Comparison of ENCODE assay signal across 23 cellular contexts in genomic region chr7:45704683-45705016, GRCh38.
DNase-seq lines count a peak whose midpoint lies in the region; ATAC-seq and TF ChIP-seq lines count a peak whose summit lies in the region.
"Had no signal": no experiment of that assay in that cellular context is flagged by ENCODE, and none has a peak within 500 bp of the region (broad histone marks: within the 10 kb centered on the region; RNA-seq: fewer than 3 reads in every experiment).

No MANE protein-coding gene starts in this region.

- no peak overlapping the region for H3K27ac ChIP-seq in H9 (ENCODE audit: insufficient read length, low read depth, low read length)
- no peak overlapping the region for H3K27ac ChIP-seq in endodermal cell (ENCODE audit: low read depth, low read length)
- no peak overlapping the region for H3K27ac ChIP-seq in testis
- H3K27ac ChIP-seq: HL-60, PC-9, SJCRH30 had no signal

- H3T11ph ChIP-seq in H9 (ENCODE audit: low read length): no peak overlapping the region

- no peak overlapping the region for H2BK120ac ChIP-seq in H9 (ENCODE audit: low read depth, low read length, poor library complexity, severe bottlenecking)

- H3K4me1 Mint-ChIP-seq in H9 (peaks cover 4 to 13% of the 10 kb centered on the region in 2 experiments; a peak in 2 of 4 replicates), endodermal cell (no peaks in the 10 kb centered on the region)
- no peaks in the 10 kb centered on the region for H3K4me1 Mint-ChIP-seq in activated T-cell treated with anti-CD3 and anti-CD28 coated beads, Interleukin-2, amount 50 U/mL, for 4 hours (ENCODE audit: low read depth)
- H3K4me1 Mint-ChIP-seq: CD4-positive, alpha-beta memory T cell; GM23338 had no signal

- no peak overlapping the region for H3K27ac Mint-ChIP-seq in H9
- H3K27ac Mint-ChIP-seq in endodermal cell: no peak overlapping the region
- H3K27ac Mint-ChIP-seq: CD4-positive, alpha-beta memory T cell; GM23338 had no signal

- H2AK5ac ChIP-seq in H9 (ENCODE audit: insufficient read length, low read length): no peak overlapping the region

- no peak overlapping the region for H3K4ac ChIP-seq in H9 (ENCODE audit: low read depth, low read length)

- no peaks in the 10 kb centered on the region for H3K23me2 ChIP-seq in H9 (ENCODE audit: insufficient read length, low read depth, low read length, poor library complexity, severe bottlenecking)

- H3K4me3 Mint-ChIP-seq in H9: no peak overlapping the region
- H3K4me3 Mint-ChIP-seq in endodermal cell: no peak overlapping the region
- H3K4me3 Mint-ChIP-seq in activated T-cell treated with anti-CD3 and anti-CD28 coated beads, Interleukin-2, amount 50 U/mL, for 4 hours: no peak overlapping the region
- H3K4me3 Mint-ChIP-seq: CD4-positive, alpha-beta memory T cell; GM23338 had no signal

- TF ChIP-seq CTCF in H9 (conservative IDR thresholded peaks at IDR 0.05) (no peak), endodermal cell (conservative IDR thresholded peaks at IDR 0.05) (no peak), testis (IDR thresholded peaks at IDR 0.05) (no peak)

- no peaks in the 10 kb centered on the region for H3K4me1 ChIP-seq in H9 (ENCODE audit: insufficient read depth, low read length)
- H3K4me1 ChIP-seq in endodermal cell (ENCODE audit: control insufficient read depth, insufficient read depth, low read length): no peaks in the 10 kb centered on the region
- H3K4me1 ChIP-seq in testis: no peaks in the 10 kb centered on the region

- H3K79me1 ChIP-seq in H9 (ENCODE audit: insufficient read depth, low read depth, low read length, poor library complexity, severe bottlenecking): no peaks in the 10 kb centered on the region

- H3K36me3 ChIP-seq in H7 (replicated peaks; ENCODE audit: control insufficient read depth, insufficient read depth, low read length) (no peaks in the 10 kb centered on the region; the same call in 1 of the 2 replicates), endodermal cell (ENCODE audit: control insufficient read depth, insufficient read depth, low read length) (no peaks in the 10 kb centered on the region), testis (ENCODE audit: low read depth, missing control alignments) (no peaks in the 10 kb centered on the region)
- H3K36me3 ChIP-seq: SJCRH30 had no signal

- intact Hi-C loops in testis (cut with DNase I; ENCODE audit: low total_unique reads): no loop called here

- peaks cover 2% of the 10 kb centered on the region for H4K20me1 ChIP-seq in H9 (ENCODE audit: control insufficient read depth, insufficient read depth, insufficient read length)

- H4K8ac ChIP-seq in H9 (replicated peaks; ENCODE audit: insufficient read length, low read depth, low read length): no peak overlapping the region

- H3K9me3 Mint-ChIP-seq in H9: no peaks in the 10 kb centered on the region
- no peaks in the 10 kb centered on the region for H3K9me3 Mint-ChIP-seq in endodermal cell
- H3K9me3 Mint-ChIP-seq in activated T-cell treated with anti-CD3 and anti-CD28 coated beads, Interleukin-2, amount 50 U/mL, for 4 hours: no peaks in the 10 kb centered on the region
- H3K9me3 Mint-ChIP-seq: CD4-positive, alpha-beta memory T cell; GM23338 had no signal

- H4K5ac ChIP-seq in H9 (ENCODE audit: insufficient read length, low read depth, low read length): no peak overlapping the region

- H3K4me2 ChIP-seq in H9 (ENCODE audit: insufficient read depth, insufficient read length, low read length): no peak overlapping the region
- H3K4me2 ChIP-seq: GM23338, PC-9 had no signal

- H3K9ac ChIP-seq in H9 (ENCODE audit: extremely low read depth, insufficient read length, low read length) (no peak overlapping the region), endodermal cell (ENCODE audit: extremely low read depth, low read length, poor library complexity, severe bottlenecking) (no peak overlapping the region)

- no CpG with 5 or more reads among the region's 3 CpGs for WGBS in H9 (ENCODE audit: extremely low coverage, insufficient read length, low lambda C conversion rate)
- 83% methylated on average over 3 of the region's 3 CpGs; no CpG with 5 or more reads in 1 of the 2 experiments for WGBS in endodermal cell (ENCODE audit: insufficient coverage in 1 of 2, insufficient read length in 1 of 2), 2 experiments
- 74 to 75% methylated on average over 3 of the region's 3 CpGs for WGBS in testis, 2 donors

- H2BK12ac ChIP-seq in H9 (ENCODE audit: insufficient read length, low read depth, low read length): no peak overlapping the region

- no peaks in the 10 kb centered on the region for H3K27me3 ChIP-seq in H7 (ENCODE audit: control insufficient read depth, insufficient read depth, low read length)
- no peaks in the 10 kb centered on the region for H3K27me3 ChIP-seq in H9 (ENCODE audit: insufficient read depth, low read length)
- H3K27me3 ChIP-seq in endodermal cell (ENCODE audit: control insufficient read depth, insufficient read depth, low read length, poor library complexity, severe bottlenecking): no peaks in the 10 kb centered on the region
- no peaks in the 10 kb centered on the region for H3K27me3 ChIP-seq in testis

- DNase-seq in H7: peak; percentile 26
- peak; percentile 10 for DNase-seq in H9
- DNase-seq in endodermal cell: peak; percentile 24
- DNase-seq in testis: peak; percentile 2
- no peak for DNase-seq in NCI-H1436 (lab: John Stamatoyannopoulos, UW)
- no peak for DNase-seq in activated T-cell treated with anti-CD3 and anti-CD28 coated beads, Interleukin-2, amount 50 U/mL, for 4 hours
- DNase-seq: C1 segment of cervical spinal cord; CD4-positive, alpha-beta memory T cell; COR-L47; DMS53; HCEC 1CT; NCI-H1048; NCI-H1417; NCI-H1694 treated with DMSO at 0.1 percent for 48 hours; NCI-H2081; NCI-H2227 treated with DMSO at 0.1 percent for 48 hours; NCI-H526 treated with DMSO at 0.1 percent for 48 hours; PC-9 had no signal

- H3K36me3 Mint-ChIP-seq in H9 (ENCODE audit: insufficient read depth in 1 of 3, low read depth in 3 of 3): peaks cover 8 to 19% (median 9%) of the 10 kb centered on the region in 3 experiments; a peak in 6 of 7 replicates
- no peaks in the 10 kb centered on the region for H3K36me3 Mint-ChIP-seq in endodermal cell (ENCODE audit: low read depth)
- no peaks in the 10 kb centered on the region for H3K36me3 Mint-ChIP-seq in activated T-cell treated with anti-CD3 and anti-CD28 coated beads, Interleukin-2, amount 50 U/mL, for 4 hours (ENCODE audit: insufficient read depth)
- H3K36me3 Mint-ChIP-seq: CD4-positive, alpha-beta memory T cell had no signal

- no peak overlapping the region for H3K23ac ChIP-seq in H9 (ENCODE audit: insufficient read length, low read depth, low read length)

- H3K27me3 Mint-ChIP-seq in H9 (ENCODE audit: low read depth) (no peaks in the 10 kb centered on the region; the same call in 1 of the 2 replicates), endodermal cell (ENCODE audit: insufficient read depth) (no peaks in the 10 kb centered on the region)
- peaks cover 15% of the 10 kb centered on the region for H3K27me3 Mint-ChIP-seq in activated T-cell treated with anti-CD3 and anti-CD28 coated beads, Interleukin-2, amount 50 U/mL, for 4 hours (ENCODE audit: low read depth)

- H3K18ac ChIP-seq in H9 (ENCODE audit: insufficient read length, low read depth, low read length): no peak overlapping the region

- no peak overlapping the region for H2BK15ac ChIP-seq in H9 (ENCODE audit: low read depth, low read length)

- H2BK5ac ChIP-seq in H9 (ENCODE audit: insufficient read length, low read length): no peak overlapping the region

- no peak overlapping the region; the same call in 1 of the 2 replicates for H3K14ac ChIP-seq in H9 (ENCODE audit: insufficient read depth, low read length)

- no peaks in the 10 kb centered on the region for H3K79me2 ChIP-seq in H9 (ENCODE audit: insufficient read depth, low read length)

- H3K9me3 ChIP-seq in H9 (ENCODE audit: control insufficient read depth, low read depth, low read length): no peaks in the 10 kb centered on the region
- no peaks in the 10 kb centered on the region for H3K9me3 ChIP-seq in endodermal cell (ENCODE audit: control insufficient read depth, low read length)
- H3K9me3 ChIP-seq in testis: no peaks in the 10 kb centered on the region
- H3K9me3 ChIP-seq: SJCRH30 had no signal

- H3K56ac ChIP-seq in H9 (ENCODE audit: insufficient read length, low read depth, low read length): no peak overlapping the region

- H3K4me3 ChIP-seq in H7 (ENCODE audit: insufficient read depth, low read depth, low read length) (no peak overlapping the region), endodermal cell (ENCODE audit: low read length) (no peak overlapping the region), testis (no peak overlapping the region)
- H3K4me3 ChIP-seq: GM23338, PC-9, SJCRH30 had no signal

- no peak overlapping the region for H2AFZ ChIP-seq in H9 (ENCODE audit: low read length)
- H2AFZ ChIP-seq: GM23338, PC-9 had no signal

- no peak overlapping the region for H4K91ac ChIP-seq in H9 (ENCODE audit: insufficient read length, low read depth, low read length)

- no peak overlapping the region for H2BK20ac ChIP-seq in H9 (ENCODE audit: low read depth, low read length, poor library complexity, severe bottlenecking)

- no peak for ATAC-seq in HG03354 (IDR thresholded peaks at IDR 0.05; ENCODE audit: poor library complexity, severe bottlenecking, unreplicated experiment)
- no peak for ATAC-seq in activated T-cell treated with anti-CD3 and anti-CD28 coated beads, Interleukin-2, amount 50 U/mL, for 4 hours
- ATAC-seq: GM23338, Right ventricle myocardium inferior had no signal

- TF ChIP-seq POLR2A in testis (IDR thresholded peaks at IDR 0.05): no peak

Comparison
In these comparisons a context has a peak if more than half of its experiments do, and no peak if none do; other contexts are left out.
1. DNase-seq: peak in H7 (single experiment), H9 (single experiment), endodermal cell (single experiment) and testis (single experiment); none in NCI-H1436 (single experiment) and activated T-cell treated with anti-CD3 and anti-CD28 coated beads, Interleukin-2, amount 50 U/mL, for 4 hours (single experiment).